ENCODE assay signal across 8 cellular contexts in genomic region chr19:18152444-18152816, GRCh38. TPM values are rescaled to one million over a fixed set of nuclear protein-coding genes. Genes with fewer than 3 reads are reported as not detected.
A peak's percentile ranks its signal among the peaks of the same experiment; 100 is the strongest.
DNase-seq lines count a peak whose midpoint lies in the region; ATAC-seq and TF ChIP-seq lines count a peak whose summit lies in the region.

No MANE protein-coding gene starts in this region.

- H3K9me3 ChIP-seq in OCI-LY3 (ENCODE audit: insufficient read depth, low read length), result no peaks in the 10 kb centered on the region
- H3K9me3 ChIP-seq in mucosa of descending colon, result no peaks in the 10 kb centered on the region

- no peaks in the 10 kb centered on the region for H3K27me3 ChIP-seq in OCI-LY3 (ENCODE audit: low read depth, low read length)

- peaks cover 15% of the 10 kb centered on the region for H3K4me1 ChIP-seq in OCI-LY3 (ENCODE audit: low read length)
- peaks cover 39% of the 10 kb centered on the region for H3K4me1 ChIP-seq in mucosa of descending colon (ENCODE audit: low read depth)

- H2AFZ ChIP-seq in OCI-LY3 (ENCODE audit: low read depth, low read length), result 0 out of 2 replicates have a peak overlapping the region, but pooled peaks have one; percentile 44

- H3K4me3 ChIP-seq in OCI-LY3 (ENCODE audit: low read length), result peak overlapping the region; percentile 79
- peak overlapping the region; percentile 62 for H3K4me3 ChIP-seq in epithelial cell of proximal tubule (ENCODE audit: low read depth, low read length)
- peak overlapping the region; percentile 29 for H3K4me3 ChIP-seq in mucosa of descending colon

- H3K4me2 ChIP-seq in OCI-LY3 (ENCODE audit: low read length), result peak overlapping the region; percentile 74

- H3K36me3 ChIP-seq in OCI-LY3 (replicated peaks; ENCODE audit: low read depth, low read length) (peaks cover 27% of the 10 kb centered on the region), mucosa of descending colon (ENCODE audit: low read depth) (peaks cover 4% of the 10 kb centered on the region)

- ATAC-seq in GM21526 (IDR thresholded peaks at IDR 0.05; ENCODE audit: low FRiP score, unreplicated experiment), result peak; percentile 60
- peak; percentile 74 for ATAC-seq in mucosa of descending colon

- H3K79me2 ChIP-seq in OCI-LY3 (ENCODE audit: low read length), result peaks cover 13% of the 10 kb centered on the region; the same call in 1 of the 2 replicates

- peaks cover 8% of the 10 kb centered on the region; the same call in 1 of the 2 replicates for H4K20me1 ChIP-seq in OCI-LY3 (ENCODE audit: insufficient read depth, low read length)

- TF ChIP-seq CTCF in OCI-LY3 (IDR thresholded peaks at IDR 0.05; ENCODE audit: low read depth, low read length) (peak; percentile 92), epithelial cell of proximal tubule (conservative IDR thresholded peaks at IDR 0.05; ENCODE audit: low read depth, low read length) (peak; percentile 59), mucosa of descending colon (IDR thresholded peaks at IDR 0.05) (no peak)

- intact Hi-C loops in mucosa of descending colon (cut with DNase I, micrococcal nuclease), result no loop called here

- peak overlapping the region; percentile 89 for H3K27ac ChIP-seq in OCI-LY3 (ENCODE audit: low read length)

- DNase-seq in DMS153 (lab: John Stamatoyannopoulos, UW) (peak; percentile 90), HuH-7 (ENCODE audit: low spot score) (peak; percentile 97), activated T-cell treated with anti-CD3 and anti-CD28 coated beads for 4 hours (peak; percentile 92), epithelial cell of proximal tubule (ENCODE audit: low read depth) (peak; percentile 87), mucosa of descending colon (peak; percentile 98 to 100 (median 98))
- DNase-seq in stimulated activated CD8-positive, alpha-beta memory T cell treated with anti-CD3 and anti-CD28 coated beads, Interleukin-4, amount 100 ng/mL, for 24 hours (ENCODE audit: low read depth), result peak; percentile 97

- H3K9ac ChIP-seq in OCI-LY3 (ENCODE audit: low read length), result peak overlapping the region; percentile 90

RNA-seq across cellular contexts. Expression of gene PIK3R2, which starts 0.5 kb away (rescaled TPM):
- total RNA-seq in epithelial cell of proximal tubule, result 15.3 and 19.9 TPM in 2 replicates
- total RNA-seq in mucosa of descending colon, result 10 to 100 TPM; 31.6 to 40.0 (median 35.2) TPM

RNA-seq across cellular contexts. Expression of gene IFI30, which starts 21.2 kb away (rescaled TPM):
- 10.1 and 11.3 TPM in 2 replicates for total RNA-seq in epithelial cell of proximal tubule
- 100 to 1,000 TPM in 1 of 3 donors, 10 to 100 TPM in 2; 46.6 to 122 (median 49.4) TPM for total RNA-seq in mucosa of descending colon

RNA-seq across cellular contexts. Expression of gene MPV17L2, which starts 40.6 kb away (rescaled TPM):
- 50.1 and 70.9 TPM in 2 replicates for total RNA-seq in epithelial cell of proximal tubule
- 10 to 100 TPM in 2 of 3 donors, 1 to 10 TPM in 1; 6.7 to 12.4 (median 12.0) TPM for total RNA-seq in mucosa of descending colon

RNA-seq across cellular contexts. Expression of gene RAB3A, which starts 51.4 kb away (rescaled TPM):
- total RNA-seq in epithelial cell of proximal tubule, result 0.17 and 0.43 TPM in 2 replicates
- 1 to 10 TPM; 5.7 to 7.6 (median 6.8) TPM for total RNA-seq in mucosa of descending colon

RNA-seq across cellular contexts. Expression of gene MAST3, which starts 54.9 kb away (rescaled TPM):
- total RNA-seq in epithelial cell of proximal tubule (1.7 and 3.5 TPM in 2 replicates), mucosa of descending colon (10 to 100 TPM; 25.2 to 37.3 (median 34.7) TPM)

Comparison
In these comparisons a context has a peak if more than half of its experiments do, and no peak if none do; other contexts are left out.
1. Peak in every context shown above with its lines: DNase-seq, ATAC-seq, H3K4me3 ChIP-seq and H3K27ac ChIP-seq.
2. H3K4me3 ChIP-seq: peak in every context shown above with its lines; median percentile 79 in OCI-LY3; 62 in epithelial cell of proximal tubule; 29 in mucosa of descending colon.